ENCODE assay signal across 20 cellular contexts in the genomic region with DNA sequence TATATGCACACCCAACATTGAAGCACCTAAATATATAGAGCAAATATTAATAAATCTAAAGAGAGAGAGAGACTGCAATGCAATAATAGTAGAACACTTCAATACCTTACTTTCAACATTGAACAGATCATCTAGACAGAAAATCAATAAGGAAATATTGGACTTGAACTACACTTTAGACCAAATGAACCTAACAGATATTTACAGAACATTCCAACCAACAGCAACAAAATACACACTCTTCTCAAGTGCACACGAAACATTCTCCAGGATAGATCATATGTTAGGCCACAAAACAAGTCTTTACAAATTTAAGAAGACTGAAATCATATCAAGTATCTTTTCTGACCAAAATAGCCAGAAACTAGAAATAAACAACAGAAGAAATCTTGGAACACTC.
DNase-seq lines count a peak whose midpoint lies in the region; ATAC-seq, FAIRE-seq and TF ChIP-seq lines count a peak whose summit lies in the region.
"Had no signal": no experiment of that assay in that cellular context is flagged by ENCODE, and none has a peak within 500 bp of the region (broad histone marks: within the 10 kb centered on the region; RNA-seq: fewer than 3 reads in every experiment).

No MANE protein-coding gene starts in this region.

- no peak for FAIRE-seq in HepG2 (lab: Jason Lieb, UNC)
- FAIRE-seq: D721Med, G401.6 had no signal

- CTCF ChIA-PET in HepG2 (lab: Yijun Ruan, JAX; ENCODE audit: low intra/inter-chr PET ratio, low total read pairs) = no interaction called here

- no peak overlapping the region for H3K4me2 ChIP-seq in HepG2 (ENCODE audit: low read depth, low read length)

- BruUV-seq in HepG2 (replicated peaks; lab: Mats Ljungman, UMichigan) = no TSS peak

- ATAC-seq in HepG2 (no peak), right lobe of liver (peak; percentile 54 to 75 (median 59)), HG03045 (IDR thresholded peaks at IDR 0.05; ENCODE audit: unreplicated experiment) (no peak)
- ATAC-seq: CD8-positive, alpha-beta T cell had no signal

- H3K36me3 ChIP-seq in liver (ENCODE audit: control insufficient read depth in 4 of 4, insufficient read depth in 3 of 4, low read depth in 1 of 4, low read length in 3 of 4) (peaks cover 0 to 4% (median under 1%) of the 10 kb centered on the region in 4 donors), HepG2 (replicated peaks in 1 of 2; ENCODE audit: control insufficient read depth in 1 of 2, insufficient read depth in 2 of 2, low read length in 2 of 2) (no peaks in the 10 kb centered on the region), right lobe of liver (no peaks in the 10 kb centered on the region), BE2C (no peaks in the 10 kb centered on the region)

- no peak for DNase-seq in HepG2 (ENCODE audit: low spot score)
- peak; percentile 4 for DNase-seq in fibroblast of gingiva (ENCODE audit: low read depth)
- DNase-seq in right lobe of liver = no peak
- DNase-seq in NK-92 treated with Interleukin-12 subunit alpha and Interleukin-12 subunit beta, amount 100 ng/mL, for 24 hours (lab: John Stamatoyannopoulos, UW) = no peak
- DNase-seq in BE2C = no peak
- DNase-seq in activated CD8-positive, alpha-beta memory T cell treated with anti-CD3 and anti-CD28 coated beads, Interleukin-2, amount 50 U/mL, for 4 hours = no peak
- DNase-seq: CD8-positive, alpha-beta T cell; COR-L47; DMS153; DMS79 treated with DMSO at 0.1 percent for 48 hours; EL; GOT3; HCEC 1CT; HFFc6 had no signal

- H3K27me3 ChIP-seq in liver (ENCODE audit: control insufficient read depth in 4 of 4, insufficient read depth in 4 of 4, low read length in 3 of 4) (no peaks in the 10 kb centered on the region), HepG2 (ENCODE audit: control insufficient read depth in 1 of 2, insufficient read depth in 2 of 2, low read length in 2 of 2) (no peaks in the 10 kb centered on the region), right lobe of liver (no peaks in the 10 kb centered on the region), BE2C (no peaks in the 10 kb centered on the region)

- H3K9ac ChIP-seq in liver (ENCODE audit: low read depth in 1 of 2, low read length in 2 of 2) = no peak overlapping the region
- no peak overlapping the region for H3K9ac ChIP-seq in HepG2 (ENCODE audit: insufficient read depth, low read depth, low read length)

- H3K4me1 ChIP-seq in liver (ENCODE audit: control insufficient read depth in 4 of 4, insufficient read depth in 4 of 4, low read length in 3 of 4) = peaks cover 2 to 4% (median 3%) of the 10 kb centered on the region in 4 donors
- no peaks in the 10 kb centered on the region for H3K4me1 ChIP-seq in HepG2 (ENCODE audit: insufficient read depth, low read length)
- peaks cover 0 to 4% (median 0%) of the 10 kb centered on the region in 4 donors for H3K4me1 ChIP-seq in right lobe of liver
- no peaks in the 10 kb centered on the region for H3K4me1 ChIP-seq in BE2C

- in situ Hi-C loops in HepG2 (cut with HindIII; ENCODE audit: extremely low pct_ligation_motif_present, low pct_unique_long_range_greater_than_20kb) = no loop called here

- WGBS in liver = 25% methylated on average over 1 of the region's 1 CpG
- 50% methylated on average over 1 of the region's 1 CpG for WGBS in HepG2 (ENCODE audit: low lambda C conversion rate)
- 46% methylated on average over 1 of the region's 1 CpG for WGBS in right lobe of liver (ENCODE audit: insufficient coverage, low coverage, low lambda C conversion rate, missing lambda C conversion rate)

- TF ChIP-seq RAD21 in liver (IDR thresholded peaks at IDR 0.05) (no peak), HepG2 (CRISPR knock-in tag; IDR thresholded peaks at IDR 0.05) (no peak)

- intact Hi-C loops in HepG2 (cut with micrococcal nuclease; ENCODE audit: unreplicated experiment) = no loop called here
- intact Hi-C loops in right lobe of liver (cut with DNase I) = no loop called here

- no peak overlapping the region for H2AFZ ChIP-seq in HepG2 (ENCODE audit: low read length)

- H3K9me3 ChIP-seq in liver (ENCODE audit: control insufficient read depth in 4 of 4, low read length in 3 of 4) = no peaks in the 10 kb centered on the region
- no peaks in the 10 kb centered on the region for H3K9me3 ChIP-seq in HepG2 (ENCODE audit: low read length)
- H3K9me3 ChIP-seq in right lobe of liver = no peaks in the 10 kb centered on the region
- no peaks in the 10 kb centered on the region for H3K9me3 ChIP-seq in BE2C

- no peak for TF ChIP-seq CTCF in liver (IDR thresholded peaks at IDR 0.05; ENCODE audit: low read depth, low read length, missing input control)
- no peak for TF ChIP-seq CTCF in HepG2 (CRISPR knock-in tag; IDR thresholded peaks at IDR 0.05)
- no peak for TF ChIP-seq CTCF in right lobe of liver (IDR thresholded peaks at IDR 0.05)
- no peak for TF ChIP-seq CTCF in BE2C (IDR thresholded peaks at IDR 0.05; ENCODE audit: low read depth, low read length)

- H3K27ac ChIP-seq in liver (ENCODE audit: low read depth in 1 of 2, low read length in 2 of 2) (peak overlapping the region; percentile 41 to 54), HepG2 (ENCODE audit: extremely low read length, insufficient read depth, low read length) (no peak overlapping the region), right lobe of liver (peak overlapping the region; percentile 50 to 73 (median 70))
- H3K27ac ChIP-seq: C4-2B, HL-60 had no signal

- H4K20me1 ChIP-seq in HepG2 (ENCODE audit: insufficient read depth, low read length) = no peaks in the 10 kb centered on the region

- H3K4me3 ChIP-seq in liver (ENCODE audit: low read depth in 1 of 3, low read length in 3 of 3) (no peak overlapping the region), HepG2 (replicated peaks in 1 of 3; ENCODE audit: insufficient read depth in 1 of 3, low read depth in 2 of 3, low read length in 3 of 3) (no peak overlapping the region), right lobe of liver (no peak overlapping the region), BE2C (ENCODE audit: low read depth, low read length) (no peak overlapping the region)

- POLR2A ChIA-PET in HepG2 (lab: Yijun Ruan, JAX) = no interaction called here

- no peaks in the 10 kb centered on the region for H3K79me2 ChIP-seq in HepG2 (ENCODE audit: insufficient read depth, low read length)

- TF ChIP-seq POLR2A in HepG2 (IDR thresholded peaks at IDR 0.05; ENCODE audit: insufficient read depth in 1 of 2, low read depth in 2 of 2, low read length in 2 of 2) (no peak), right lobe of liver (IDR thresholded peaks at IDR 0.05) (no peak)

- TF ChIP-seq EP300 in HepG2 (IDR thresholded peaks at IDR 0.05; ENCODE audit: low read depth in 2 of 2, low read length in 2 of 2) (no peak), HepG2 (CRISPR knock-in tag; IDR thresholded peaks at IDR 0.05; ENCODE audit: borderline replicate concordance) (no peak)

TF ChIP-seq in liver, 16 proteins besides CTCF, POLR2A, EP300 and RAD21:
- TF ChIP-seq YY1 (IDR thresholded peaks at IDR 0.05) = no peak
- peak; percentile 15 to 52 for TF ChIP-seq RXRA (IDR thresholded peaks at IDR 0.05)
- no peak for TF ChIP-seq TAF1 (conservative IDR thresholded peaks at IDR 0.05)
- no peak for TF ChIP-seq NR2F2 (IDR thresholded peaks at IDR 0.05)
- TF ChIP-seq, protein P1, sequence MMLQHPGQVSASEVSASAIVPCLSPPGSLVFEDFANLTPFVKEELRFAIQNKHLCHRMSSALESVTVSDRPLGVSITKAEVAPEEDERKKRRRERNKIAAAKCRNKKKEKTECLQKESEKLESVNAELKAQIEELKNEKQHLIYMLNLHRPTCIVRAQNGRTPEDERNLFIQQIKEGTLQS (IDR thresholded peaks at IDR 0.05) = no peak
- TF ChIP-seq SP1 (IDR thresholded peaks at IDR 0.05) = peak; percentile 32
- TF ChIP-seq, protein P2, sequence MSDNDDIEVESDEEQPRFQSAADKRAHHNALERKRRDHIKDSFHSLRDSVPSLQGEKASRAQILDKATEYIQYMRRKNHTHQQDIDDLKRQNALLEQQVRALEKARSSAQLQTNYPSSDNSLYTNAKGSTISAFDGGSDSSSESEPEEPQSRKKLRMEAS (IDR thresholded peaks at IDR 0.05) = no peak
- no peak for TF ChIP-seq FOXA2 (IDR thresholded peaks at IDR 0.05)
- TF ChIP-seq HNF4A (conservative IDR thresholded peaks at IDR 0.05) = peak; percentile 68 to 92
- TF ChIP-seq HNF4G (IDR thresholded peaks at IDR 0.05) = peak; percentile 45

TF ChIP-seq in HepG2, 621 proteins besides CTCF, POLR2A, EP300 and RAD21 (continues in another document):
- no peak for TF ChIP-seq NR1H2 (CRISPR knock-in tag; IDR thresholded peaks at IDR 0.05; ENCODE audit: borderline replicate concordance, low read depth)
- no peak for TF ChIP-seq SAFB2 (CRISPR knock-in tag; IDR thresholded peaks at IDR 0.05; ENCODE audit: borderline replicate concordance, low read depth)
- TF ChIP-seq HNF4G (IDR thresholded peaks at IDR 0.05; ENCODE audit: borderline replicate concordance, low read depth, low read length) = no peak
- TF ChIP-seq HNF4G (CRISPR knock-in tag; IDR thresholded peaks at IDR 0.05; ENCODE audit: borderline replicate concordance, low read depth) = no peak
- no peak for TF ChIP-seq NR2F1 (CRISPR knock-in tag; IDR thresholded peaks at IDR 0.05)
- TF ChIP-seq, protein P3, sequence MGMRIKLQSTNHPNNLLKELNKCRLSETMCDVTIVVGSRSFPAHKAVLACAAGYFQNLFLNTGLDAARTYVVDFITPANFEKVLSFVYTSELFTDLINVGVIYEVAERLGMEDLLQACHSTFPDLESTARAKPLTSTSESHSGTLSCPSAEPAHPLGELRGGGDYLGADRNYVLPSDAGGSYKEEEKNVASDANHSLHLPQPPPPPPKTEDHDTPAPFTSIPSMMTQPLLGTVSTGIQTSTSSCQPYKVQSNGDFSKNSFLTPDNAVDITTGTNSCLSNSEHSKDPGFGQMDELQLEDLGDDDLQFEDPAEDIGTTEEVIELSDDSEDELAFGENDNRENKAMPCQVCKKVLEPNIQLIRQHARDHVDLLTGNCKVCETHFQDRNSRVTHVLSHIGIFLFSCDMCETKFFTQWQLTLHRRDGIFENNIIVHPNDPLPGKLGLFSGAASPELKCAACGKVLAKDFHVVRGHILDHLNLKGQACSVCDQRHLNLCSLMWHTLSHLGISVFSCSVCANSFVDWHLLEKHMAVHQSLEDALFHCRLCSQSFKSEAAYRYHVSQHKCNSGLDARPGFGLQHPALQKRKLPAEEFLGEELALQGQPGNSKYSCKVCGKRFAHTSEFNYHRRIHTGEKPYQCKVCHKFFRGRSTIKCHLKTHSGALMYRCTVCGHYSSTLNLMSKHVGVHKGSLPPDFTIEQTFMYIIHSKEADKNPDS (CRISPR knock-in tag; IDR thresholded peaks at IDR 0.05) = no peak
- no peak for TF ChIP-seq HDAC2 (CRISPR knock-in tag; IDR thresholded peaks at IDR 0.05)
- TF ChIP-seq SNAPC2 (CRISPR knock-in tag; IDR thresholded peaks at IDR 0.05) = no peak

Comparison
In these comparisons a context has a peak if more than half of its experiments do, and no peak if none do; other contexts are left out.
1. ATAC-seq: peak in right lobe of liver (4 of 4); none in HepG2 (single experiment) and HG03045 (single experiment).